ENCODE assay signal across 2 cellular contexts in the genomic region with DNA sequence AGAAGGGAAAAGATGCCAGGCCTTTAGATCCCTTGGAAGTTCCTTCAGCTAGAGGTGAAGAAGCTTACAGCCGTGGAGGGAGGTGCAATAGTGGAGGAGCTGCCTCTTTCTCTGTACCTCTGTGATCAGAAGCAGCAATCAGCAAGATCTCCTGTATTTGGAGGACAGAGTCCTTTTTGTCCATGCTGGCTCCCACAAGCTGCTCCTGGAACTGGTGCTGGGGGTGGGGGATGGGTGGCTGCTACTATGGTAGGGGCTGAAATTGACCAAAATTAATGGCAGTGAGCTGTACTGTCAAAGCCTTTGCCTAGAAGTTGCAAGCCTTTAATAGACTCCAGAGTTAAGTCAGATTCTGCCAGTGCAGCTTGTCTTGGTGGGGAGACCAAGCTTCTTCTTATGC.
TF ChIP-seq lines count a peak whose summit lies in the region.

No MANE protein-coding gene starts in this region.

TF ChIP-seq in liver, 16 proteins besides CTCF, POLR2A, EP300 and RAD21 (continued from another document):
- TF ChIP-seq, protein P1, sequence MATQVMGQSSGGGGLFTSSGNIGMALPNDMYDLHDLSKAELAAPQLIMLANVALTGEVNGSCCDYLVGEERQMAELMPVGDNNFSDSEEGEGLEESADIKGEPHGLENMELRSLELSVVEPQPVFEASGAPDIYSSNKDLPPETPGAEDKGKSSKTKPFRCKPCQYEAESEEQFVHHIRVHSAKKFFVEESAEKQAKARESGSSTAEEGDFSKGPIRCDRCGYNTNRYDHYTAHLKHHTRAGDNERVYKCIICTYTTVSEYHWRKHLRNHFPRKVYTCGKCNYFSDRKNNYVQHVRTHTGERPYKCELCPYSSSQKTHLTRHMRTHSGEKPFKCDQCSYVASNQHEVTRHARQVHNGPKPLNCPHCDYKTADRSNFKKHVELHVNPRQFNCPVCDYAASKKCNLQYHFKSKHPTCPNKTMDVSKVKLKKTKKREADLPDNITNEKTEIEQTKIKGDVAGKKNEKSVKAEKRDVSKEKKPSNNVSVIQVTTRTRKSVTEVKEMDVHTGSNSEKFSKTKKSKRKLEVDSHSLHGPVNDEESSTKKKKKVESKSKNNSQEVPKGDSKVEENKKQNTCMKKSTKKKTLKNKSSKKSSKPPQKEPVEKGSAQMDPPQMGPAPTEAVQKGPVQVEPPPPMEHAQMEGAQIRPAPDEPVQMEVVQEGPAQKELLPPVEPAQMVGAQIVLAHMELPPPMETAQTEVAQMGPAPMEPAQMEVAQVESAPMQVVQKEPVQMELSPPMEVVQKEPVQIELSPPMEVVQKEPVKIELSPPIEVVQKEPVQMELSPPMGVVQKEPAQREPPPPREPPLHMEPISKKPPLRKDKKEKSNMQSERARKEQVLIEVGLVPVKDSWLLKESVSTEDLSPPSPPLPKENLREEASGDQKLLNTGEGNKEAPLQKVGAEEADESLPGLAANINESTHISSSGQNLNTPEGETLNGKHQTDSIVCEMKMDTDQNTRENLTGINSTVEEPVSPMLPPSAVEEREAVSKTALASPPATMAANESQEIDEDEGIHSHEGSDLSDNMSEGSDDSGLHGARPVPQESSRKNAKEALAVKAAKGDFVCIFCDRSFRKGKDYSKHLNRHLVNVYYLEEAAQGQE (IDR thresholded peaks at IDR 0.05): no peak
TF ChIP-seq in liver: peak in this region for 1.

TF ChIP-seq in HepG2, 621 proteins besides CTCF, POLR2A, EP300 and RAD21 (continued from another document):
- TF ChIP-seq, protein P2, sequence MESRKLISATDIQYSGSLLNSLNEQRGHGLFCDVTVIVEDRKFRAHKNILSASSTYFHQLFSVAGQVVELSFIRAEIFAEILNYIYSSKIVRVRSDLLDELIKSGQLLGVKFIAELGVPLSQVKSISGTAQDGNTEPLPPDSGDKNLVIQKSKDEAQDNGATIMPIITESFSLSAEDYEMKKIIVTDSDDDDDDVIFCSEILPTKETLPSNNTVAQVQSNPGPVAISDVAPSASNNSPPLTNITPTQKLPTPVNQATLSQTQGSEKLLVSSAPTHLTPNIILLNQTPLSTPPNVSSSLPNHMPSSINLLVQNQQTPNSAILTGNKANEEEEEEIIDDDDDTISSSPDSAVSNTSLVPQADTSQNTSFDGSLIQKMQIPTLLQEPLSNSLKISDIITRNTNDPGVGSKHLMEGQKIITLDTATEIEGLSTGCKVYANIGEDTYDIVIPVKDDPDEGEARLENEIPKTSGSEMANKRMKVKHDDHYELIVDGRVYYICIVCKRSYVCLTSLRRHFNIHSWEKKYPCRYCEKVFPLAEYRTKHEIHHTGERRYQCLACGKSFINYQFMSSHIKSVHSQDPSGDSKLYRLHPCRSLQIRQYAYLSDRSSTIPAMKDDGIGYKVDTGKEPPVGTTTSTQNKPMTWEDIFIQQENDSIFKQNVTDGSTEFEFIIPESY (CRISPR knock-in tag; IDR thresholded peaks at IDR 0.05): no peak
